ENCODE assay signal across 8 cellular contexts in the genomic region with DNA sequence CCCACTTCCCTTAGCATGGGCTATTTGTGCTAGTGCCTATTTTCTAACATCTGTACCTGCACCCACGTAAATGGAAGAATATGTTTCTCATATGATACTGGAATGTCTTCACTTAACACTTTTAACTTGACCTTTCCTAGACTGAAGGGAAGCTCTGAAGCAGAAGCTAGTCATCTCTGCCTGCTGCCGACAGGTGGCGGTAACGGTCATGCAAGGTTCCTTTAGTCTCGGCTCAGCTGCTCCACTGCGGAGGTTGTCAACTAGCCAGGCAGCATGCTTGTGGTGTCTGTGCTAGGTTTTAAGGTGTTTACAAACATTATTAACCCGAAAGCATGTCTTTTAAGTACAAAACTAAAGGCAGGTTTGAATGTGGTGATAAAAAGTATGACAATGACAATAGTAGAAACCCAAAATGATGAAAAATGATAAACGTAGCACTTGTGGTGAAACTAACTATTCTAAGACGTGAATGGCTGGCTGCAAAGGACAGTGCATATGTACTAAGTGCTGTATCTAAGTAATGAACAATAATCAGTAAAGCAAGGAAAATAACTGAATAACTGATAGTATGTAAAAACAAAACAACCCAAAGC.
DNase-seq lines count a peak whose midpoint lies in the region; ATAC-seq and TF ChIP-seq lines count a peak whose summit lies in the region.

No MANE protein-coding gene starts in this region.

- H3F3A ChIP-seq in PC-3 (ENCODE audit: low read length, unreplicated experiment), result no peaks in the 10 kb centered on the region

- no peaks in the 10 kb centered on the region for H3K36me3 ChIP-seq in PC-3 (ENCODE audit: low read depth, low read length)

- CTCF ChIA-PET in PC-3 (lab: Charles Lee), result interaction anchor here (0.5 to 1.4 kb wide), 3 partner anchors 106 to 303 kb away, joined by 3 to 7 read pairs (median 3); no protein-coding TSS in a partner anchor

- no peak overlapping the region for H3K4me3 Mint-ChIP-seq in activated T-helper 17 cell treated with anti-CD3 and anti-CD28 coated beads, Interleukin-2, amount 50 U/mL, for 72 hours

- H3K27ac ChIP-seq in PC-3 (ENCODE audit: low read length), result no peak overlapping the region

- intact Hi-C loops in PC-3 (cut with micrococcal nuclease), result loop anchor here (1.0 kb wide), 1 partner anchor 303 kb away; no protein-coding TSS in a partner anchor
- intact Hi-C loops in Right ventricle myocardium inferior (cut with DNase I), result loop anchor here (5.0 kb wide), 1 partner anchor 303 kb away; no protein-coding TSS in a partner anchor
- intact Hi-C loops in posterior cingulate gyrus (cut with DNase I), result no loop called here

- peaks cover 29% of the 10 kb centered on the region for H3K27me3 Mint-ChIP-seq in activated T-helper 17 cell treated with anti-CD3 and anti-CD28 coated beads, Interleukin-2, amount 50 U/mL, for 72 hours

- H3K9me3 ChIP-seq in PC-3 (ENCODE audit: low read length), result no peaks in the 10 kb centered on the region

- DNase-seq in EH (ENCODE audit: low read depth) (peak; percentile 57), PC-3 (peak; percentile 61), Right ventricle myocardium inferior (ENCODE audit: missing footprints) (peak; percentile 86), posterior cingulate gyrus (peak; percentile 62 to 97 (median 80))
- DNase-seq in Jurkat, Clone E6-1 (ENCODE audit: low read depth, low spot score), result peak; percentile 57
- no peak for DNase-seq in central memory CD4-positive, alpha-beta T cell

- no peaks in the 10 kb centered on the region for H3K4me1 ChIP-seq in PC-3 (ENCODE audit: insufficient read depth, low read length)

- H3K79me2 ChIP-seq in PC-3 (ENCODE audit: low read length), result no peaks in the 10 kb centered on the region

- peaks cover 31% of the 10 kb centered on the region for H3K27me3 ChIP-seq in PC-3 (ENCODE audit: low read length)

- no peak overlapping the region for H2AFZ ChIP-seq in PC-3 (ENCODE audit: low read length)

- no peak overlapping the region for H3K4me2 ChIP-seq in PC-3 (ENCODE audit: low read length)

- ATAC-seq in GM21723 (IDR thresholded peaks at IDR 0.05; ENCODE audit: unreplicated experiment), result peak; percentile 99
- ATAC-seq in PC-3, result peak; percentile 58; the same call in 1 of the 2 replicates
- ATAC-seq in activated T-helper 17 cell treated with anti-CD3 and anti-CD28 coated beads, Interleukin-2, amount 50 U/mL, for 72 hours (replicated peaks), result peak; percentile 56
- ATAC-seq in Right ventricle myocardium inferior, result no peak

- BruUV-seq in PC-3 (replicated peaks; lab: Mats Ljungman, UMichigan), result no TSS peak

- no peaks in the 10 kb centered on the region for H3K4me1 Mint-ChIP-seq in activated T-helper 17 cell treated with anti-CD3 and anti-CD28 coated beads, Interleukin-2, amount 50 U/mL, for 72 hours

- H3K27ac Mint-ChIP-seq in activated T-helper 17 cell treated with anti-CD3 and anti-CD28 coated beads, Interleukin-2, amount 50 U/mL, for 72 hours, result no peak overlapping the region

- no peaks in the 10 kb centered on the region for H3K36me3 Mint-ChIP-seq in activated T-helper 17 cell treated with anti-CD3 and anti-CD28 coated beads, Interleukin-2, amount 50 U/mL, for 72 hours (ENCODE audit: low read depth)

- POLR2A ChIA-PET in PC-3 (lab: Charles Lee; ENCODE audit: unreplicated experiment), result no interaction called here

- peak; percentile 78 for TF ChIP-seq CTCF in PC-3 (conservative IDR thresholded peaks at IDR 0.05; ENCODE audit: low read depth, low read length)

- no peak overlapping the region for H3K9ac ChIP-seq in PC-3 (ENCODE audit: low read length)

- H3K4me3 ChIP-seq in Jurkat, Clone E6-1 (ENCODE audit: low read length), result no peak overlapping the region
- H3K4me3 ChIP-seq in PC-3 (ENCODE audit: low read length), result no peak overlapping the region

- H3K9me3 Mint-ChIP-seq in activated T-helper 17 cell treated with anti-CD3 and anti-CD28 coated beads, Interleukin-2, amount 50 U/mL, for 72 hours, result no peaks in the 10 kb centered on the region

- no peaks in the 10 kb centered on the region for H3K9me2 ChIP-seq in PC-3 (replicated peaks; ENCODE audit: low read length)

- no peaks in the 10 kb centered on the region for H4K20me1 ChIP-seq in PC-3 (ENCODE audit: low read length)
